Comparison of ENCODE assay signal across 21 cellular contexts in genomic region chr2:241545523-241546473, GRCh38. TPM values are rescaled to one million over a fixed set of nuclear protein-coding genes. Genes with fewer than 3 reads are reported as not detected.
DNase-seq lines count a peak whose midpoint lies in the region; TF ChIP-seq lines count a peak whose summit lies in the region.
"Had no signal": no experiment of that assay in that cellular context is flagged by ENCODE, and none has a peak within 500 bp of the region (broad histone marks: within the 10 kb centered on the region; RNA-seq: fewer than 3 reads in every experiment).

No MANE protein-coding gene starts in this region.

- H3K27ac Mint-ChIP-seq in Calu3 (ENCODE audit: unreplicated experiment) (no peak overlapping the region), type B pancreatic cell (no peak overlapping the region)
- H3K27ac Mint-ChIP-seq: activated CD4-positive, alpha-beta memory T cell treated with anti-CD3 and anti-CD28 coated beads for 36 hours; activated naive CD8-positive, alpha-beta T cell; T-helper 1 cell treated with Interleukin-12 subunit alpha and Interleukin-12 subunit beta and Interleukin-4 antibody, amounts not matched to agents 30 μg/mL and 1 μg/mL, for 36 hours had no signal

- H3K14ac ChIP-seq in neuronal stem cell (ENCODE audit: low read length) = peak overlapping the region; percentile 33

- H2BK12ac ChIP-seq in neuronal stem cell (ENCODE audit: low read length) = no peak overlapping the region

- H3K27me3 ChIP-seq in AG04450 (ENCODE audit: control insufficient read depth, insufficient read depth, low read length) = no peaks in the 10 kb centered on the region
- H3K27me3 ChIP-seq in neuronal stem cell (ENCODE audit: control insufficient read depth in 3 of 3, insufficient read depth in 3 of 3, low read depth in 1 of 3, low read length in 3 of 3) = peaks cover 8 to 21% (median 21%) of the 10 kb centered on the region in 3 experiments
- peaks cover 10% of the 10 kb centered on the region for H3K27me3 ChIP-seq in effector memory CD4-positive, alpha-beta T cell (replicated peaks; ENCODE audit: control insufficient read depth, insufficient read depth, low read length, poor library complexity, severe bottlenecking)
- H3K27me3 ChIP-seq: testis had no signal

- H3K36me3 Mint-ChIP-seq in Calu3 (ENCODE audit: insufficient read depth, unreplicated experiment) = no peaks in the 10 kb centered on the region
- H3K36me3 Mint-ChIP-seq in type B pancreatic cell = no peaks in the 10 kb centered on the region
- H3K36me3 Mint-ChIP-seq: activated CD4-positive, alpha-beta memory T cell treated with anti-CD3 and anti-CD28 coated beads for 36 hours; activated naive CD8-positive, alpha-beta T cell had no signal

- no peak overlapping the region for H2BK15ac ChIP-seq in neuronal stem cell (ENCODE audit: low read length)

- no peak overlapping the region for H2BK5ac ChIP-seq in neuronal stem cell (ENCODE audit: low read length)

- H2AK5ac ChIP-seq in neuronal stem cell (ENCODE audit: low read depth, low read length) = peak overlapping the region; percentile 16

- H4K8ac ChIP-seq in neuronal stem cell (ENCODE audit: low read depth, low read length) = peak overlapping the region; percentile 45

- no peaks in the 10 kb centered on the region for H3K4me1 Mint-ChIP-seq in Calu3 (ENCODE audit: low read depth, unreplicated experiment)
- H3K4me1 Mint-ChIP-seq in type B pancreatic cell (ENCODE audit: unreplicated experiment) = peaks cover under 1% of the 10 kb centered on the region
- H3K4me1 Mint-ChIP-seq: central memory CD8-positive, alpha-beta T cell had no signal

- no peaks in the 10 kb centered on the region for H3K36me3 ChIP-seq in neuronal stem cell (replicated peaks in 1 of 2; ENCODE audit: control insufficient read depth in 2 of 2, insufficient read depth in 2 of 2, low read length in 2 of 2)
- no peaks in the 10 kb centered on the region for H3K36me3 ChIP-seq in effector memory CD4-positive, alpha-beta T cell (ENCODE audit: control insufficient read depth, insufficient read depth, low read length)
- H3K36me3 ChIP-seq: BLaER1 had no signal

- no CpG with 5 or more reads among the region's 12 CpGs for WGBS in neuronal stem cell (ENCODE audit: extremely low coverage in 2 of 2, insufficient read length in 2 of 2, insufficient replicate concordance in 1 of 2), 2 donors

- peak overlapping the region; percentile 19 for H4K91ac ChIP-seq in neuronal stem cell (ENCODE audit: low read depth, low read length, poor library complexity)

- peaks cover 2% of the 10 kb centered on the region for H3K79me1 ChIP-seq in neuronal stem cell (ENCODE audit: low read depth, low read length)

- H3K4me1 ChIP-seq in neuronal stem cell (ENCODE audit: control insufficient read depth in 2 of 2, insufficient read depth in 1 of 2, low read depth in 1 of 2, low read length in 2 of 2) = peaks cover 9 to 23% of the 10 kb centered on the region in 2 donors
- no peaks in the 10 kb centered on the region for H3K4me1 ChIP-seq in effector memory CD4-positive, alpha-beta T cell (ENCODE audit: control insufficient read depth, insufficient read depth, low read length, poor library complexity, severe bottlenecking)

- peaks cover 3% of the 10 kb centered on the region; the same call in 1 of the 2 replicates for H3K9me3 ChIP-seq in AG04450 (ENCODE audit: control insufficient read depth, insufficient read depth, low read length)
- H3K9me3 ChIP-seq in neuronal stem cell (replicated peaks in 1 of 2; ENCODE audit: control insufficient read depth in 2 of 2, insufficient read depth in 1 of 2, low read depth in 1 of 2, low read length in 2 of 2) = peaks cover 0 to 4% of the 10 kb centered on the region in 2 donors
- H3K9me3 ChIP-seq in effector memory CD4-positive, alpha-beta T cell (ENCODE audit: control insufficient read depth, low read length) = no peaks in the 10 kb centered on the region
- H3K9me3 ChIP-seq: BLaER1, testis had no signal

- POLR2A ChIA-PET in AG04450 (lab: Yijun Ruan, JAX) = interaction anchor here (0.6 to 0.7 kb wide), 2 partner anchors 30 to 31 kb away, joined by 3 to 5 read pairs; no protein-coding TSS in a partner anchor

- peak overlapping the region; percentile 10; the same call in 1 of the 2 replicates for H3K4me3 ChIP-seq in AG04450 (ENCODE audit: low read depth, low read length)
- peak overlapping the region in 1 of 2 donors; percentile 23 for H3K4me3 ChIP-seq in neuronal stem cell (ENCODE audit: low read length in 2 of 2)
- no peak overlapping the region for H3K4me3 ChIP-seq in effector memory CD4-positive, alpha-beta T cell (ENCODE audit: insufficient read depth, low read depth, low read length, poor library complexity, severe bottlenecking)
- H3K4me3 ChIP-seq: BLaER1, testis had no signal

- BruUV-seq in Calu3 (replicated peaks; lab: Mats Ljungman, UMichigan) = no TSS peak

- no peak overlapping the region for H3K4me2 ChIP-seq in neuronal stem cell (ENCODE audit: insufficient read depth, low read length, poor library complexity, severe bottlenecking)
- H3K4me2 ChIP-seq: BLaER1 had no signal

- H3K27me3 Mint-ChIP-seq in Calu3 (ENCODE audit: unreplicated experiment) (no peaks in the 10 kb centered on the region), type B pancreatic cell (peaks cover 14% of the 10 kb centered on the region)

- H3K9ac ChIP-seq in neuronal stem cell (ENCODE audit: low read depth, low read length, poor library complexity) = peak overlapping the region; percentile 73
- H3K9ac ChIP-seq: BLaER1 had no signal

- TF ChIP-seq CTCF in AG04450 (IDR thresholded peaks at IDR 0.05; ENCODE audit: low read depth, low read length) (no peak), Calu3 (IDR thresholded peaks at IDR 0.05; ENCODE audit: unreplicated experiment) (no peak), type B pancreatic cell (conservative IDR thresholded peaks at IDR 0.05) (no peak)

- intact Hi-C loops in Calu3 (cut with micrococcal nuclease; ENCODE audit: unreplicated experiment) = no loop called here

- peak overlapping the region; percentile 30 for H3K4ac ChIP-seq in neuronal stem cell (ENCODE audit: low read length)

- H2BK120ac ChIP-seq in neuronal stem cell (ENCODE audit: low read depth, low read length) = no peak overlapping the region

- peak overlapping the region; percentile 8 for H3K23ac ChIP-seq in neuronal stem cell (ENCODE audit: low read depth, low read length, poor library complexity)

- DNase-seq in AG04450 (ENCODE audit: low read depth, low spot score) = no peak
- DNase-seq in LHCN-M2 (ENCODE audit: low read depth) = peak; percentile 32
- DNase-seq in neuronal stem cell (ENCODE audit: low spot score) = no peak
- no peak for DNase-seq in Calu3
- DNase-seq in type B pancreatic cell (ENCODE audit: extremely low spot score, unreplicated experiment) = no peak
- no peak for DNase-seq in activated T-cell treated with anti-CD3 and anti-CD28 coated beads, Interleukin-2, amount 50 U/mL, for 48 hours
- DNase-seq in effector memory CD4-positive, alpha-beta T cell = no peak
- DNase-seq: activated CD4-positive, alpha-beta memory T cell treated with anti-CD3 and anti-CD28 coated beads for 36 hours; activated CD4-positive, CD25-positive, alpha-beta regulatory T cell treated with anti-CD3 and anti-CD28 coated beads, Interleukin-2, amount 50 U/mL, for 72 hours; DMS53; glutamatergic neuron; NCI-H1417; NCI-H2081 treated with DMSO at 0.1 percent for 48 hours; stimulated activated naive CD8-positive, alpha-beta T cell treated with anti-CD3 and anti-CD28 coated beads, Interleukin-15, Interleukin-2, amounts not matched to agents 100 U/mL and 50 U/mL, for 24 hours; testis had no signal

- CTCF ChIA-PET in AG04450 (lab: Charles Lee) = no interaction called here
- CTCF ChIA-PET in Calu3 (lab: Charles Lee) = no interaction called here

- no peak overlapping the region for H3K4me3 Mint-ChIP-seq in Calu3 (ENCODE audit: low read depth, unreplicated experiment)
- no peak overlapping the region for H3K4me3 Mint-ChIP-seq in type B pancreatic cell
- H3K4me3 Mint-ChIP-seq: activated CD4-positive, alpha-beta memory T cell treated with anti-CD3 and anti-CD28 coated beads for 36 hours; activated naive CD8-positive, alpha-beta T cell; central memory CD8-positive, alpha-beta T cell; neural crest cell; T-helper 1 cell treated with Interleukin-12 subunit alpha and Interleukin-12 subunit beta and Interleukin-4 antibody, amounts not matched to agents 30 μg/mL and 1 μg/mL, for 36 hours had no signal

- H3K27ac ChIP-seq in AG04450 (ENCODE audit: low read depth, low read length) = peak overlapping the region; percentile 61
- H3K27ac ChIP-seq in cingulate gyrus (ENCODE audit: low read depth, low read length) = peak overlapping the region; percentile 3
- H3K27ac ChIP-seq in neuronal stem cell (replicated peaks; ENCODE audit: low read length) = no peak overlapping the region
- H3K27ac ChIP-seq in effector memory CD4-positive, alpha-beta T cell (ENCODE audit: insufficient read depth, low read length, poor library complexity, severe bottlenecking) = no peak overlapping the region
- H3K27ac ChIP-seq: BLaER1, testis had no signal

- H2AFZ ChIP-seq in neuronal stem cell (ENCODE audit: low read length) = no peak overlapping the region

- H3K9me3 Mint-ChIP-seq in Calu3 (ENCODE audit: low read depth, unreplicated experiment) (no peaks in the 10 kb centered on the region), type B pancreatic cell (no peaks in the 10 kb centered on the region)
- H3K9me3 Mint-ChIP-seq: activated CD4-positive, alpha-beta memory T cell treated with anti-CD3 and anti-CD28 coated beads for 36 hours; central memory CD8-positive, alpha-beta T cell; neural crest cell; T-helper 1 cell treated with Interleukin-12 subunit alpha and Interleukin-12 subunit beta and Interleukin-4 antibody, amounts not matched to agents 30 μg/mL and 1 μg/mL, for 36 hours had no signal

- H3K18ac ChIP-seq in neuronal stem cell (ENCODE audit: low read length) = no peak overlapping the region

RNA-seq across cellular contexts. Expression of gene BOK, which starts 12.7 kb away (rescaled TPM):
- polyA plus RNA-seq in AG04450 (2011; rRNA removed) = 18.6 and 28.0 TPM in 2 replicates
- 18.2 and 19.4 TPM in 2 replicates for polyA minus RNA-seq in AG04450 (2011; rRNA and poly(A)+ RNA removed)
- total RNA-seq in LHCN-M2 (2014; rRNA removed) (67.3 and 69.6 TPM in 2 replicates), Calu3 (2022) (30.1 and 35.0 TPM in 2 replicates), type B pancreatic cell (ENCODE audit: low replicate concordance) (41.5 and 108 TPM in 2 replicates)
- 69.8 TPM for polyA plus RNA-seq in LHCN-M2 (2012)
- 5.1 TPM for polyA plus RNA-seq in neuronal stem cell (2013, experiment 1 of 2)
- 4.7 TPM for polyA plus RNA-seq in neuronal stem cell (2013, experiment 2 of 2)

RNA-seq across cellular contexts. Expression of gene STK25, which starts 37.4 kb away (rescaled TPM):
- 216 and 302 TPM in 2 replicates for polyA plus RNA-seq in AG04450 (2011; rRNA removed)
- 247 and 292 TPM in 2 replicates for polyA minus RNA-seq in AG04450 (2011; rRNA and poly(A)+ RNA removed)
- total RNA-seq in LHCN-M2 (2014; rRNA removed) (361 and 435 TPM in 2 replicates), Calu3 (2022) (149 and 159 TPM in 2 replicates), type B pancreatic cell (ENCODE audit: low replicate concordance) (182 and 198 TPM in 2 replicates)
- polyA plus RNA-seq in LHCN-M2 (2012) = 227 TPM
- polyA plus RNA-seq in neuronal stem cell (2013, experiment 1 of 2) = 129 TPM
- polyA plus RNA-seq in neuronal stem cell (2013, experiment 2 of 2) = 118 TPM

Comparison
In these comparisons a context has a peak if more than half of its experiments do, and no peak if none do; other contexts are left out.
1. H3K27ac ChIP-seq: peak in AG04450 (single experiment) and cingulate gyrus (single experiment); none in neuronal stem cell (single experiment) and effector memory CD4-positive, alpha-beta T cell (single experiment).